ENCODE assay signal across 1 cellular context in the genomic region with DNA sequence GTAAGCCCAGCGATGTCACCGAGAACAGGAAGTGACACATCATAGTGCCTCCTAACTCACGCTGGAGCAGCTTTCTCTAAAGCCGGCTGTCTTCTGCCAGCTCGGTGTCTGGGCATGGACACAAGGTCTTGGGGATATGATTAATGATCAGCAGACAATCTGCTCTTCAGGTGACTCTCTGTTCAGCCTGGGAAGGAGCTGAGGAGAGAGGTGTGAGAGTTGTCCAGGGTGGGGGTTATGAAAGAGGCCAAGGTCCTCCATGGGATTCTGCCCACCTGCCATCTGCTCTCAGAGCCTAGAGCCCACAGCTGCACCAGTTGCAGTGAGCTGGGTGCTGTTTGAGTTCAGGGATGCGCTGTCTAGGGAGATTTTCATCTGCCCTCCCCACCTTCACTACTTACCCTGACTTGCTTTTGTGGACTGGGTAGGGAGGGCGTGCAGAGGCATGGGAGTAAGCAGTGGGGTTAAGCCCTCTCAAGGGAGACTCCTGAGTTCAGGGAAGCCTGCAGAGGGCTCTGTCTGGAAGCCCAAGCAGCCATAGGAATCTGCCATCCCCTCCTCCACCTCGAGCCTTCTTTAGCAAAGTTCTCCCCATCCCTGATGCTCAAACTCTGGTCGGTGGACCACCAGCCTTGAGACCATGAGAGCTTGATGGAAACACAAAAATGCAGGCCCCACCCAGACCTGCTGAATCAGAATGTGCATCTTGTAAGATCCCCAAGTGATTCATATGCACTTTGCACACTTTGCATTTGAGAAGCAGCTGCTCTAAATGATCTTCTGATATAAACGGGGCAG.
TF ChIP-seq lines count a peak whose summit lies in the region.

No MANE protein-coding gene starts in this region.

TF ChIP-seq in GM23338, 12 proteins besides CTCF, POLR2A, EP300 and RAD21 (continued from another document):
- TF ChIP-seq, protein P1, sequence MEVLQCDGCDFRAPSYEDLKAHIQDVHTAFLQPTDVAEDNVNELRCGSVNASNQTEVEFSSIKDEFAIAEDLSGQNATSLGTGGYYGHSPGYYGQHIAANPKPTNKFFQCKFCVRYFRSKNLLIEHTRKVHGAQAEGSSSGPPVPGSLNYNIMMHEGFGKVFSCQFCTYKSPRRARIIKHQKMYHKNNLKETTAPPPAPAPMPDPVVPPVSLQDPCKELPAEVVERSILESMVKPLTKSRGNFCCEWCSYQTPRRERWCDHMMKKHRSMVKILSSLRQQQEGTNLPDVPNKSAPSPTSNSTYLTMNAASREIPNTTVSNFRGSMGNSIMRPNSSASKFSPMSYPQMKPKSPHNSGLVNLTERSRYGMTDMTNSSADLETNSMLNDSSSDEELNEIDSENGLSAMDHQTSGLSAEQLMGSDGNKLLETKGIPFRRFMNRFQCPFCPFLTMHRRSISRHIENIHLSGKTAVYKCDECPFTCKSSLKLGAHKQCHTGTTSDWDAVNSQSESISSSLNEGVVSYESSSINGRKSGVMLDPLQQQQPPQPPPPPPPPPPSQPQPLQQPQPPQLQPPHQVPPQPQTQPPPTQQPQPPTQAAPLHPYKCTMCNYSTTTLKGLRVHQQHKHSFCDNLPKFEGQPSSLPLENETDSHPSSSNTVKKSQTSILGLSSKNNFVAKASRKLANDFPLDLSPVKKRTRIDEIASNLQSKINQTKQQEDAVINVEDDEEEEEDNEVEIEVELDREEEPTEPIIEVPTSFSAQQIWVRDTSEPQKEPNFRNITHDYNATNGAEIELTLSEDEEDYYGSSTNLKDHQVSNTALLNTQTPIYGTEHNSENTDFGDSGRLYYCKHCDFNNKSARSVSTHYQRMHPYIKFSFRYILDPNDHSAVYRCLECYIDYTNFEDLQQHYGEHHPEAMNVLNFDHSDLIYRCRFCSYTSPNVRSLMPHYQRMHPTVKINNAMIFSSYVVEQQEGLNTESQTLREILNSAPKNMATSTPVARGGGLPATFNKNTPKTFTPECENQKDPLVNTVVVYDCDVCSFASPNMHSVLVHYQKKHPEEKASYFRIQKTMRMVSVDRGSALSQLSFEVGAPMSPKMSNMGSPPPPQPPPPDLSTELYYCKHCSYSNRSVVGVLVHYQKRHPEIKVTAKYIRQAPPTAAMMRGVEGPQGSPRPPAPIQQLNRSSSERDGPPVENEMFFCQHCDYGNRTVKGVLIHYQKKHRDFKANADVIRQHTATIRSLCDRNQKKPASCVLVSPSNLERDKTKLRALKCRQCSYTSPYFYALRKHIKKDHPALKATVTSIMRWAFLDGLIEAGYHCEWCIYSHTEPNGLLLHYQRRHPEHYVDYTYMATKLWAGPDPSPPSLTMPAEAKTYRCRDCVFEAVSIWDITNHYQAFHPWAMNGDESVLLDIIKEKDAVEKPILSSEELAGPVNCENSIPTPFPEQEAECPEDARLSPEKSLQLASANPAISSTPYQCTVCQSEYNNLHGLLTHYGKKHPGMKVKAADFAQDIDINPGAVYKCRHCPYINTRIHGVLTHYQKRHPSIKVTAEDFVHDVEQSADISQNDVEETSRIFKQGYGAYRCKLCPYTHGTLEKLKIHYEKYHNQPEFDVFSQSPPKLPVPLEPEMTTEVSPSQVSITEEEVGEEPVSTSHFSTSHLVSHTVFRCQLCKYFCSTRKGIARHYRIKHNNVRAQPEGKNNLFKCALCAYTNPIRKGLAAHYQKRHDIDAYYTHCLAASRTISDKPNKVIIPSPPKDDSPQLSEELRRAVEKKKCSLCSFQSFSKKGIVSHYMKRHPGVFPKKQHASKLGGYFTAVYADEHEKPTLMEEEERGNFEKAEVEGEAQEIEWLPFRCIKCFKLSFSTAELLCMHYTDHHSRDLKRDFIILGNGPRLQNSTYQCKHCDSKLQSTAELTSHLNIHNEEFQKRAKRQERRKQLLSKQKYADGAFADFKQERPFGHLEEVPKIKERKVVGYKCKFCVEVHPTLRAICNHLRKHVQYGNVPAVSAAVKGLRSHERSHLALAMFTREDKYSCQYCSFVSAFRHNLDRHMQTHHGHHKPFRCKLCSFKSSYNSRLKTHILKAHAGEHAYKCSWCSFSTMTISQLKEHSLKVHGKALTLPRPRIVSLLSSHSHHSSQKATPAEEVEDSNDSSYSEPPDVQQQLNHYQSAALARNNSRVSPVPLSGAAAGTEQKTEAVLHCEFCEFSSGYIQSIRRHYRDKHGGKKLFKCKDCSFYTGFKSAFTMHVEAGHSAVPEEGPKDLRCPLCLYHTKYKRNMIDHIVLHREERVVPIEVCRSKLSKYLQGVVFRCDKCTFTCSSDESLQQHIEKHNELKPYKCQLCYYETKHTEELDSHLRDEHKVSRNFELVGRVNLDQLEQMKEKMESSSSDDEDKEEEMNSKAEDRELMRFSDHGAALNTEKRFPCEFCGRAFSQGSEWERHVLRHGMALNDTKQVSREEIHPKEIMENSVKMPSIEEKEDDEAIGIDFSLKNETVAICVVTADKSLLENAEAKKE (CRISPR knock-in tag; IDR thresholded peaks at IDR 0.05): no peak
- TF ChIP-seq JUNB (IDR thresholded peaks at IDR 0.05; ENCODE audit: unreplicated experiment): no peak
- TF ChIP-seq STAT1 (IDR thresholded peaks at IDR 0.05; ENCODE audit: unreplicated experiment): no peak
- TF ChIP-seq NANOG (IDR thresholded peaks at IDR 0.05; ENCODE audit: borderline replicate concordance): no peak
- TF ChIP-seq EZH2 (IDR thresholded peaks at IDR 0.05; ENCODE audit: low read depth, unreplicated experiment): no peak
- TF ChIP-seq, protein P2, sequence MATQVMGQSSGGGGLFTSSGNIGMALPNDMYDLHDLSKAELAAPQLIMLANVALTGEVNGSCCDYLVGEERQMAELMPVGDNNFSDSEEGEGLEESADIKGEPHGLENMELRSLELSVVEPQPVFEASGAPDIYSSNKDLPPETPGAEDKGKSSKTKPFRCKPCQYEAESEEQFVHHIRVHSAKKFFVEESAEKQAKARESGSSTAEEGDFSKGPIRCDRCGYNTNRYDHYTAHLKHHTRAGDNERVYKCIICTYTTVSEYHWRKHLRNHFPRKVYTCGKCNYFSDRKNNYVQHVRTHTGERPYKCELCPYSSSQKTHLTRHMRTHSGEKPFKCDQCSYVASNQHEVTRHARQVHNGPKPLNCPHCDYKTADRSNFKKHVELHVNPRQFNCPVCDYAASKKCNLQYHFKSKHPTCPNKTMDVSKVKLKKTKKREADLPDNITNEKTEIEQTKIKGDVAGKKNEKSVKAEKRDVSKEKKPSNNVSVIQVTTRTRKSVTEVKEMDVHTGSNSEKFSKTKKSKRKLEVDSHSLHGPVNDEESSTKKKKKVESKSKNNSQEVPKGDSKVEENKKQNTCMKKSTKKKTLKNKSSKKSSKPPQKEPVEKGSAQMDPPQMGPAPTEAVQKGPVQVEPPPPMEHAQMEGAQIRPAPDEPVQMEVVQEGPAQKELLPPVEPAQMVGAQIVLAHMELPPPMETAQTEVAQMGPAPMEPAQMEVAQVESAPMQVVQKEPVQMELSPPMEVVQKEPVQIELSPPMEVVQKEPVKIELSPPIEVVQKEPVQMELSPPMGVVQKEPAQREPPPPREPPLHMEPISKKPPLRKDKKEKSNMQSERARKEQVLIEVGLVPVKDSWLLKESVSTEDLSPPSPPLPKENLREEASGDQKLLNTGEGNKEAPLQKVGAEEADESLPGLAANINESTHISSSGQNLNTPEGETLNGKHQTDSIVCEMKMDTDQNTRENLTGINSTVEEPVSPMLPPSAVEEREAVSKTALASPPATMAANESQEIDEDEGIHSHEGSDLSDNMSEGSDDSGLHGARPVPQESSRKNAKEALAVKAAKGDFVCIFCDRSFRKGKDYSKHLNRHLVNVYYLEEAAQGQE (IDR thresholded peaks at IDR 0.05; ENCODE audit: unreplicated experiment): no peak
- no peak for TF ChIP-seq POLR2AphosphoS5 (IDR thresholded peaks at IDR 0.05; ENCODE audit: low read depth)
- no peak for TF ChIP-seq ZNF331 (CRISPR knock-in tag; IDR thresholded peaks at IDR 0.05; ENCODE audit: low read depth)
- TF ChIP-seq, protein P3, sequence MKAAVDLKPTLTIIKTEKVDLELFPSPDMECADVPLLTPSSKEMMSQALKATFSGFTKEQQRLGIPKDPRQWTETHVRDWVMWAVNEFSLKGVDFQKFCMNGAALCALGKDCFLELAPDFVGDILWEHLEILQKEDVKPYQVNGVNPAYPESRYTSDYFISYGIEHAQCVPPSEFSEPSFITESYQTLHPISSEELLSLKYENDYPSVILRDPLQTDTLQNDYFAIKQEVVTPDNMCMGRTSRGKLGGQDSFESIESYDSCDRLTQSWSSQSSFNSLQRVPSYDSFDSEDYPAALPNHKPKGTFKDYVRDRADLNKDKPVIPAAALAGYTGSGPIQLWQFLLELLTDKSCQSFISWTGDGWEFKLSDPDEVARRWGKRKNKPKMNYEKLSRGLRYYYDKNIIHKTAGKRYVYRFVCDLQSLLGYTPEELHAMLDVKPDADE (IDR thresholded peaks at IDR 0.05): no peak
- TF ChIP-seq CREB1 (CRISPR knock-in tag; IDR thresholded peaks at IDR 0.05; ENCODE audit: low read depth): no peak
